ENCODE assay signal across 31 cellular contexts in the genomic region with DNA sequence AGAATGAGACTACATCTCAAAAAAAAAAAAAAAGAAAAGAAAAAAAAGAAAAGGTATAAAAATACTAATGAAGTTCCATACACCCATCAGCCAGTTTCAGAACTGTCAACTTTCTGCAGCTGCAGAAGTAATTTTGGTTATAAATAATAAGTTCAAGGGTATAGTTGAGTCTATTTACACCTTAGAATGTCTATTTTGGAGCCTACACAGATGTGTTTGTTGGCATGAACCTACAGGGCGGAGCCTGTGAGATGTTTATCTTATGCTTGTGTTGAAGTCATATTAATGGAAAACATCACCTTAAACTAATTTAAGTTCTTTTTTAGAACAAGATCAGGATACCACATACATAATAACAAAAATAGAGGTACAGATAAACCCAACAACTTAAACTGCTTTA.
"Had no signal": no experiment of that assay in that cellular context is flagged by ENCODE, and none has a peak within 500 bp of the region (broad histone marks: within the 10 kb centered on the region; RNA-seq: fewer than 3 reads in every experiment).

No MANE protein-coding gene starts in this region.

- H3K9me3 ChIP-seq: colonic mucosa, esophagus muscularis mucosa, gastroesophageal sphincter had no signal

- H3K9me3 Mint-ChIP-seq: activated B cell treated with CpG ODN at 0.5 μM for 24 hours; activated CD8-positive, alpha-beta T cell treated with anti-CD3 and anti-CD28 coated beads for 36 hours; activated T-cell treated with anti-CD3 and anti-CD28 coated beads, Interleukin-2, amount 50 U/mL, for 4 hours; activated T-helper 17 cell treated with anti-CD3 and anti-CD28 coated beads, Interleukin-2, amount 50 U/mL, for 72 hours; T-helper 2 cell treated with Interferon-gamma antibody and Interleukin-4, amounts not matched to agents 5 μg/mL and 100 μg/mL, for 36 hours had no signal

- H3K27ac Mint-ChIP-seq: activated B cell treated with CpG ODN at 0.5 μM for 24 hours; activated CD8-positive, alpha-beta T cell treated with anti-CD3 and anti-CD28 coated beads for 36 hours; activated naive CD8-positive, alpha-beta T cell; activated T-helper 17 cell treated with anti-CD3 and anti-CD28 coated beads, Interleukin-2, amount 50 U/mL, for 72 hours; T-helper 17 cell; T-helper 2 cell treated with Interferon-gamma antibody and Interleukin-4, amounts not matched to agents 5 μg/mL and 100 μg/mL, for 36 hours had no signal

- H3K27ac ChIP-seq: brain microvascular endothelial cell, colonic mucosa, esophagus muscularis mucosa, foreskin keratinocyte, gastroesophageal sphincter, WERI-Rb-1 had no signal

- H3K36me3 Mint-ChIP-seq: activated naive CD8-positive, alpha-beta T cell had no signal

- H3K4me3 ChIP-seq: colonic mucosa, esophagus muscularis mucosa, gastroesophageal sphincter had no signal

- H3K36me3 ChIP-seq: brain microvascular endothelial cell, colonic mucosa, esophagus muscularis mucosa had no signal

- FAIRE-seq: astrocyte, bronchial epithelial cell, endometrium had no signal

- H3K27me3 ChIP-seq: brain microvascular endothelial cell, colonic mucosa, esophagus muscularis mucosa, foreskin keratinocyte, gastroesophageal sphincter had no signal

- H3K4me3 Mint-ChIP-seq: activated B cell treated with CpG ODN at 0.5 μM for 24 hours; activated CD8-positive, alpha-beta T cell treated with anti-CD3 and anti-CD28 coated beads for 36 hours; activated naive CD8-positive, alpha-beta T cell; activated T-cell treated with anti-CD3 and anti-CD28 coated beads, Interleukin-2, amount 50 U/mL, for 4 hours; activated T-helper 17 cell treated with anti-CD3 and anti-CD28 coated beads, Interleukin-2, amount 50 U/mL, for 72 hours; T-helper 17 cell; T-helper 2 cell treated with Interferon-gamma antibody and Interleukin-4, amounts not matched to agents 5 μg/mL and 100 μg/mL, for 36 hours had no signal

- ATAC-seq: activated CD4-positive, CD25-positive, alpha-beta regulatory T cell treated with anti-CD3 and anti-CD28 coated beads, Interleukin-2, amount 50 U/mL, for 24 hours; activated CD8-positive, alpha-beta T cell treated with anti-CD3 and anti-CD28 coated beads for 36 hours; activated T-cell treated with anti-CD3 and anti-CD28 coated beads, Interleukin-2, amount 50 U/mL, for 4 hours; activated T-helper 17 cell treated with anti-CD3 and anti-CD28 coated beads, Interleukin-2, amount 50 U/mL, for 72 hours; foreskin keratinocyte; gastroesophageal sphincter; T-helper 17 cell had no signal

- H3K27me3 Mint-ChIP-seq: activated B cell treated with CpG ODN at 0.5 μM for 24 hours; activated CD8-positive, alpha-beta T cell treated with anti-CD3 and anti-CD28 coated beads for 36 hours; activated naive CD8-positive, alpha-beta T cell; activated T-helper 17 cell treated with anti-CD3 and anti-CD28 coated beads, Interleukin-2, amount 50 U/mL, for 72 hours; T-helper 17 cell had no signal

- H3K4me1 ChIP-seq: colonic mucosa, foreskin keratinocyte had no signal

- DNase-seq: activated B cell treated with CpG ODN at 0.5 μM for 24 hours; activated CD4-positive, alpha-beta T cell treated with anti-CD3 and anti-CD28 coated beads for 48 hours; activated CD4-positive, alpha-beta T cell treated with anti-CD3 and anti-CD28 coated beads, Interleukin-2, amount 50 U/mL, for 1 hour; activated CD4-positive, alpha-beta T cell treated with anti-CD3 and anti-CD28 coated beads, Interleukin-2, amount 50 U/mL, for 48 hours; activated CD8-positive, alpha-beta memory T cell treated with anti-CD3 and anti-CD28 coated beads for 24 hours; activated CD8-positive, alpha-beta T cell treated with anti-CD3 and anti-CD28 coated beads for 36 hours; activated effector memory CD4-positive, alpha-beta T cell treated with Interleukin-2 at 50 U/mL for 16 hours; activated gamma-delta T cell treated with Interleukin-2 at 50 U/mL for 16 hours; activated naive CD4-positive, alpha-beta T cell treated with anti-CD3 and anti-CD28 coated beads, Interleukin-2, amount 50 U/mL, for 16 hours; activated naive CD4-positive, alpha-beta T cell treated with Interleukin-2 at 50 U/mL for 16 hours; activated T-cell treated with anti-CD3 and anti-CD28 coated beads, Interleukin-2, amount 50 U/mL, for 4 hours; amniotic stem cell; anterior cingulate cortex; brain microvascular endothelial cell; caudate nucleus; colonic mucosa; effector CD8-positive, alpha-beta T cell; foreskin keratinocyte; hippocampal formation; T-helper 17 cell; T1000; WERI-Rb-1 had no signal
